ENCODE assay signal across 13 cellular contexts in the genomic region with DNA sequence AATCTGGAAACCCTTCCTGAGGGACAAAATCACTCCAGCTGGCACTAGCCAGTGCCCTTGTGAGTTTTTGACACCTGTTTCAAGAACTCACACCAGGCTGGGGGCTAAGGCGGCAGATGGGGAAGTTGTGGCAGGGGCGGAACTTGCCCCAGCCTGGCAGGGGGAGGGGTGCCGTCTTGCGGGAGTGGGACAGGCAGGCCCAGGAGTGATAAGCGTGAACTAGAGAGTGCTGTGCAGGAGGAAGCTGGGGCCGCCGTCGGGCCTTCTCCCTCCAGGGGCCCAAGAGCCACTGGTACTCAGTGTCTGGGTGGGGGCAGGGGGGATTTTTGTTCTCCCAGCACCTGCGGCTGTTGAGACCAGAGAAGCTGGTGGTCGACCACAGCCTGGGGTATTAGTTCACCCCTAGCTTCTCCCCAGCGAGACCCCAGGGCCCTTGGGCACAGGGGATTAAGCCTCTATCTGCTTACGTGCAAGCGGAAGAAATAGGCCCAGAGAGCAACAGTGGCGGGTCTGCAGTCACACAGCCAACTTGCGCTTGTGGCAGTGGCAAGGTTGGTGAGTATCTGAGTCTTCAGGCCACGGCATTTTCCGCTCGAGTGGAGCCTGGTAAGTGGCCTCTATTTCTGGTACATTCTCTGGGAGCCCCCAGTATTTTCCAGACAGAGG. TPM values are rescaled to one million over a fixed set of nuclear protein-coding genes. Genes with fewer than 3 reads are reported as not detected.
DNase-seq lines count a peak whose midpoint lies in the region; ATAC-seq, FAIRE-seq and TF ChIP-seq lines count a peak whose summit lies in the region.
"Had no signal": no experiment of that assay in that cellular context is flagged by ENCODE, and none has a peak within 500 bp of the region (broad histone marks: within the 10 kb centered on the region; RNA-seq: fewer than 3 reads in every experiment).

No MANE protein-coding gene starts in this region.

- in situ Hi-C loops in GM13977 (cut with MboI; ENCODE audit: low pct_unique_long_range_greater_than_20kb, low sequenced_read_pairs, unreplicated experiment): no loop called here

- peaks cover 45% of the 10 kb centered on the region for H3K79me2 ChIP-seq in DOHH2 (ENCODE audit: control insufficient read depth, low read length)
- peaks cover 37% of the 10 kb centered on the region for H3K79me2 ChIP-seq in SU-DHL-6 (ENCODE audit: insufficient read depth, low read length)
- H3K79me2 ChIP-seq in hepatocyte: no peaks in the 10 kb centered on the region

- H3K36me3 ChIP-seq in DOHH2 (ENCODE audit: control insufficient read depth, low read length) (peaks cover 8% of the 10 kb centered on the region), SU-DHL-6 (ENCODE audit: low read length) (no peaks in the 10 kb centered on the region), hepatocyte (replicated peaks; ENCODE audit: insufficient read depth, low read depth) (no peaks in the 10 kb centered on the region)
- H3K36me3 ChIP-seq: suprapubic skin had no signal

- peak overlapping the region; percentile 97 for H3K4me2 ChIP-seq in DOHH2 (ENCODE audit: low read length)
- H3K4me2 ChIP-seq in SU-DHL-6 (ENCODE audit: low read depth, low read length, poor library complexity, severe bottlenecking): peak overlapping the region; percentile 95
- no peak overlapping the region for H3K4me2 ChIP-seq in hepatocyte

- ATAC-seq in HG02642 (IDR thresholded peaks at IDR 0.05; ENCODE audit: poor library complexity, unreplicated experiment) (peak; percentile 34), memory B cell (ENCODE audit: low read depth) (peak; percentile 72)

- H3K9me3 Mint-ChIP-seq in memory B cell: no peaks in the 10 kb centered on the region
- H3K9me3 Mint-ChIP-seq: activated naive CD8-positive, alpha-beta T cell treated with anti-CD3 and anti-CD28 coated beads, Interleukin-2, amount 10 ng/mL, durations not matched to agents 7 days and 5 days; CD4-positive, alpha-beta memory T cell; T-helper 2 cell treated with Interferon-gamma antibody and Interleukin-4, amounts not matched to agents 5 μg/mL and 100 μg/mL, for 36 hours had no signal

- peaks cover 29% of the 10 kb centered on the region for H3K4me1 Mint-ChIP-seq in memory B cell

- WGBS in hepatocyte (ENCODE audit: low lambda C conversion rate, missing lambda C conversion rate): 78% methylated on average over 18 of the region's 18 CpGs

- H4K20me1 ChIP-seq in DOHH2 (ENCODE audit: control insufficient read depth, insufficient read depth, low read depth, low read length) (no peaks in the 10 kb centered on the region), SU-DHL-6 (ENCODE audit: low read depth, low read length) (no peaks in the 10 kb centered on the region), hepatocyte (ENCODE audit: insufficient read depth, poor library complexity, severe bottlenecking) (no peaks in the 10 kb centered on the region)

- H3F3A ChIP-seq in DOHH2 (ENCODE audit: control insufficient read depth, insufficient read depth) (peaks cover 10% of the 10 kb centered on the region; the same call in 1 of the 2 replicates), SU-DHL-6 (ENCODE audit: insufficient read depth) (peaks cover 31% of the 10 kb centered on the region)

- H3K4me1 ChIP-seq in DOHH2 (ENCODE audit: control insufficient read depth, low read length): peaks cover 54% of the 10 kb centered on the region
- H3K4me1 ChIP-seq in hepatocyte (ENCODE audit: insufficient read depth): no peaks in the 10 kb centered on the region

- TF ChIP-seq CTCF in DOHH2 (IDR thresholded peaks at IDR 0.05; ENCODE audit: low read depth, low read length, poor library complexity, severe bottlenecking) (no peak), SU-DHL-6 (IDR thresholded peaks at IDR 0.05; ENCODE audit: insufficient read depth, low read length, poor library complexity, severe bottlenecking) (no peak), GM13977 (IDR thresholded peaks at IDR 0.05; ENCODE audit: extremely low read depth, insufficient read depth, missing control alignments) (no peak), coronary artery (IDR thresholded peaks at IDR 0.05) (no peak), hepatocyte (IDR thresholded peaks at IDR 0.05; ENCODE audit: poor library complexity) (no peak)

- no peaks in the 10 kb centered on the region for H3K9me2 ChIP-seq in DOHH2 (replicated peaks; ENCODE audit: control insufficient read depth, low read length)
- no peaks in the 10 kb centered on the region for H3K9me2 ChIP-seq in SU-DHL-6 (replicated peaks; ENCODE audit: insufficient read depth, low read length)
- H3K9me2 ChIP-seq in hepatocyte (replicated peaks; ENCODE audit: insufficient read depth): no peaks in the 10 kb centered on the region

- H3K4me3 Mint-ChIP-seq in memory B cell: peak overlapping the region; percentile 78
- H3K4me3 Mint-ChIP-seq: T-helper 2 cell treated with Interferon-gamma antibody and Interleukin-4, amounts not matched to agents 5 μg/mL and 100 μg/mL, for 36 hours had no signal

- FAIRE-seq in GM12891 (lab: Jason Lieb, UNC): no peak

- no peaks in the 10 kb centered on the region for H3K36me3 Mint-ChIP-seq in memory B cell
- H3K36me3 Mint-ChIP-seq: activated naive CD8-positive, alpha-beta T cell treated with anti-CD3 and anti-CD28 coated beads, Interleukin-2, amount 10 ng/mL, durations not matched to agents 7 days and 5 days; CD4-positive, alpha-beta memory T cell had no signal

- no peaks in the 10 kb centered on the region for H3K27me3 Mint-ChIP-seq in memory B cell
- H3K27me3 Mint-ChIP-seq: CD4-positive, alpha-beta memory T cell had no signal

- no peak overlapping the region for H2AFZ ChIP-seq in SU-DHL-6 (ENCODE audit: low read depth, low read length, severe bottlenecking)
- no peak overlapping the region for H2AFZ ChIP-seq in hepatocyte

- H3K9ac ChIP-seq in SU-DHL-6 (ENCODE audit: low read length): peak overlapping the region; percentile 89

- H3K4me3 ChIP-seq in DOHH2 (ENCODE audit: low read length) (peak overlapping the region; percentile 90), SU-DHL-6 (ENCODE audit: insufficient read depth, low read length, poor library complexity, severe bottlenecking) (peak overlapping the region; percentile 58), coronary artery (no peak overlapping the region), hepatocyte (no peak overlapping the region)

- no peaks in the 10 kb centered on the region for H3K9me3 ChIP-seq in DOHH2 (ENCODE audit: control insufficient read depth, insufficient read depth, low read length)
- H3K9me3 ChIP-seq in SU-DHL-6 (ENCODE audit: insufficient read depth, low read length): no peaks in the 10 kb centered on the region
- no peaks in the 10 kb centered on the region for H3K9me3 ChIP-seq in hepatocyte (ENCODE audit: low read depth)
- H3K9me3 ChIP-seq: suprapubic skin had no signal

- DNase-seq in memory B cell (ENCODE audit: low spot score in 2 of 2) (peak; percentile 77 to 82), GM13977 (ENCODE audit: low spot score) (no peak), coronary artery (ENCODE audit: low spot score) (no peak), GM12891 (ENCODE audit: insufficient read length, low spot score) (no peak), hepatocyte (ENCODE audit: low spot score) (no peak)
- DNase-seq: activated naive CD8-positive, alpha-beta T cell treated with anti-CD3 and anti-CD28 coated beads, Interleukin-2, amount 10 ng/mL, durations not matched to agents 7 days and 5 days; CD4-positive, alpha-beta memory T cell; GOT3 had no signal

- no peak; the same call in 1 of the 2 replicates for TF ChIP-seq POLR2A in GM12891 (IDR thresholded peaks at IDR 0.05; ENCODE audit: low read depth, low read length)

- peak overlapping the region; percentile 90 for H3K27ac ChIP-seq in DOHH2 (ENCODE audit: low read depth, low read length)
- peak overlapping the region; percentile 97 for H3K27ac ChIP-seq in SU-DHL-6 (ENCODE audit: low read depth, low read length)
- no peak overlapping the region for H3K27ac ChIP-seq in coronary artery
- H3K27ac ChIP-seq in hepatocyte: no peak overlapping the region
- H3K27ac ChIP-seq: suprapubic skin had no signal

- H3K27me3 ChIP-seq in DOHH2 (ENCODE audit: control insufficient read depth, low read length): no peaks in the 10 kb centered on the region
- no peaks in the 10 kb centered on the region for H3K27me3 ChIP-seq in SU-DHL-6 (ENCODE audit: low read length)
- no peaks in the 10 kb centered on the region for H3K27me3 ChIP-seq in hepatocyte
- H3K27me3 ChIP-seq: suprapubic skin had no signal

- peak overlapping the region; percentile 90 for H3K27ac Mint-ChIP-seq in memory B cell
- H3K27ac Mint-ChIP-seq: T-helper 2 cell treated with Interferon-gamma antibody and Interleukin-4, amounts not matched to agents 5 μg/mL and 100 μg/mL, for 36 hours had no signal

TF ChIP-seq in GM12891, 5 proteins besides CTCF, POLR2A, EP300 and RAD21:
- no peak for TF ChIP-seq SPI1 (IDR thresholded peaks at IDR 0.05; ENCODE audit: low read depth, low read length)
- TF ChIP-seq POLR2AphosphoS5 (IDR thresholded peaks at IDR 0.05; ENCODE audit: low read depth, low read length): no peak
- TF ChIP-seq TAF1 (IDR thresholded peaks at IDR 0.05; ENCODE audit: low read depth, low read length): no peak; the same call in 1 of the 2 replicates
- TF ChIP-seq PAX5 (IDR thresholded peaks at IDR 0.05; ENCODE audit: insufficient read depth, low read length, severe bottlenecking): no peak
- no peak for TF ChIP-seq POU2F2 (IDR thresholded peaks at IDR 0.05; ENCODE audit: low read depth, low read length)

RNA-seq across cellular contexts. Expression of gene PLCG2, which starts 40.1 kb away (rescaled TPM):
- polyA plus RNA-seq in GM12891 (2012; ENCODE audit: low read depth, missing spikeins): 139 TPM
- total RNA-seq in hepatocyte: 5.0 and 7.8 TPM in 2 replicates
- polyA plus RNA-seq in hepatocyte: 2.5 and 5.0 TPM in 2 replicates

Comparison
In these comparisons a context has a peak if more than half of its experiments do, and no peak if none do; other contexts are left out.
1. H3K27ac ChIP-seq: peak in DOHH2 (single experiment) and SU-DHL-6 (single experiment); none in coronary artery (0 of 2) and hepatocyte (single experiment).
2. H3K4me3 ChIP-seq: peak in DOHH2 (single experiment) and SU-DHL-6 (single experiment); none in coronary artery (single experiment) and hepatocyte (single experiment).
3. DNase-seq: peak in memory B cell (2 of 2); none in GM13977 (single experiment), coronary artery (single experiment), GM12891 (single experiment) and hepatocyte (single experiment).